Comparison of ENCODE assay signal across 1 cellular context in genomic region chr22:43345761-43346261, GRCh38.
TF ChIP-seq lines count a peak whose summit lies in the region.

No MANE protein-coding gene starts in this region.

TF ChIP-seq in GM23338, 12 proteins besides CTCF, POLR2A, EP300 and RAD21 (continued from another document):
- TF ChIP-seq, protein P1, sequence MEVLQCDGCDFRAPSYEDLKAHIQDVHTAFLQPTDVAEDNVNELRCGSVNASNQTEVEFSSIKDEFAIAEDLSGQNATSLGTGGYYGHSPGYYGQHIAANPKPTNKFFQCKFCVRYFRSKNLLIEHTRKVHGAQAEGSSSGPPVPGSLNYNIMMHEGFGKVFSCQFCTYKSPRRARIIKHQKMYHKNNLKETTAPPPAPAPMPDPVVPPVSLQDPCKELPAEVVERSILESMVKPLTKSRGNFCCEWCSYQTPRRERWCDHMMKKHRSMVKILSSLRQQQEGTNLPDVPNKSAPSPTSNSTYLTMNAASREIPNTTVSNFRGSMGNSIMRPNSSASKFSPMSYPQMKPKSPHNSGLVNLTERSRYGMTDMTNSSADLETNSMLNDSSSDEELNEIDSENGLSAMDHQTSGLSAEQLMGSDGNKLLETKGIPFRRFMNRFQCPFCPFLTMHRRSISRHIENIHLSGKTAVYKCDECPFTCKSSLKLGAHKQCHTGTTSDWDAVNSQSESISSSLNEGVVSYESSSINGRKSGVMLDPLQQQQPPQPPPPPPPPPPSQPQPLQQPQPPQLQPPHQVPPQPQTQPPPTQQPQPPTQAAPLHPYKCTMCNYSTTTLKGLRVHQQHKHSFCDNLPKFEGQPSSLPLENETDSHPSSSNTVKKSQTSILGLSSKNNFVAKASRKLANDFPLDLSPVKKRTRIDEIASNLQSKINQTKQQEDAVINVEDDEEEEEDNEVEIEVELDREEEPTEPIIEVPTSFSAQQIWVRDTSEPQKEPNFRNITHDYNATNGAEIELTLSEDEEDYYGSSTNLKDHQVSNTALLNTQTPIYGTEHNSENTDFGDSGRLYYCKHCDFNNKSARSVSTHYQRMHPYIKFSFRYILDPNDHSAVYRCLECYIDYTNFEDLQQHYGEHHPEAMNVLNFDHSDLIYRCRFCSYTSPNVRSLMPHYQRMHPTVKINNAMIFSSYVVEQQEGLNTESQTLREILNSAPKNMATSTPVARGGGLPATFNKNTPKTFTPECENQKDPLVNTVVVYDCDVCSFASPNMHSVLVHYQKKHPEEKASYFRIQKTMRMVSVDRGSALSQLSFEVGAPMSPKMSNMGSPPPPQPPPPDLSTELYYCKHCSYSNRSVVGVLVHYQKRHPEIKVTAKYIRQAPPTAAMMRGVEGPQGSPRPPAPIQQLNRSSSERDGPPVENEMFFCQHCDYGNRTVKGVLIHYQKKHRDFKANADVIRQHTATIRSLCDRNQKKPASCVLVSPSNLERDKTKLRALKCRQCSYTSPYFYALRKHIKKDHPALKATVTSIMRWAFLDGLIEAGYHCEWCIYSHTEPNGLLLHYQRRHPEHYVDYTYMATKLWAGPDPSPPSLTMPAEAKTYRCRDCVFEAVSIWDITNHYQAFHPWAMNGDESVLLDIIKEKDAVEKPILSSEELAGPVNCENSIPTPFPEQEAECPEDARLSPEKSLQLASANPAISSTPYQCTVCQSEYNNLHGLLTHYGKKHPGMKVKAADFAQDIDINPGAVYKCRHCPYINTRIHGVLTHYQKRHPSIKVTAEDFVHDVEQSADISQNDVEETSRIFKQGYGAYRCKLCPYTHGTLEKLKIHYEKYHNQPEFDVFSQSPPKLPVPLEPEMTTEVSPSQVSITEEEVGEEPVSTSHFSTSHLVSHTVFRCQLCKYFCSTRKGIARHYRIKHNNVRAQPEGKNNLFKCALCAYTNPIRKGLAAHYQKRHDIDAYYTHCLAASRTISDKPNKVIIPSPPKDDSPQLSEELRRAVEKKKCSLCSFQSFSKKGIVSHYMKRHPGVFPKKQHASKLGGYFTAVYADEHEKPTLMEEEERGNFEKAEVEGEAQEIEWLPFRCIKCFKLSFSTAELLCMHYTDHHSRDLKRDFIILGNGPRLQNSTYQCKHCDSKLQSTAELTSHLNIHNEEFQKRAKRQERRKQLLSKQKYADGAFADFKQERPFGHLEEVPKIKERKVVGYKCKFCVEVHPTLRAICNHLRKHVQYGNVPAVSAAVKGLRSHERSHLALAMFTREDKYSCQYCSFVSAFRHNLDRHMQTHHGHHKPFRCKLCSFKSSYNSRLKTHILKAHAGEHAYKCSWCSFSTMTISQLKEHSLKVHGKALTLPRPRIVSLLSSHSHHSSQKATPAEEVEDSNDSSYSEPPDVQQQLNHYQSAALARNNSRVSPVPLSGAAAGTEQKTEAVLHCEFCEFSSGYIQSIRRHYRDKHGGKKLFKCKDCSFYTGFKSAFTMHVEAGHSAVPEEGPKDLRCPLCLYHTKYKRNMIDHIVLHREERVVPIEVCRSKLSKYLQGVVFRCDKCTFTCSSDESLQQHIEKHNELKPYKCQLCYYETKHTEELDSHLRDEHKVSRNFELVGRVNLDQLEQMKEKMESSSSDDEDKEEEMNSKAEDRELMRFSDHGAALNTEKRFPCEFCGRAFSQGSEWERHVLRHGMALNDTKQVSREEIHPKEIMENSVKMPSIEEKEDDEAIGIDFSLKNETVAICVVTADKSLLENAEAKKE (CRISPR knock-in tag; IDR thresholded peaks at IDR 0.05) = no peak
- TF ChIP-seq, protein P2, sequence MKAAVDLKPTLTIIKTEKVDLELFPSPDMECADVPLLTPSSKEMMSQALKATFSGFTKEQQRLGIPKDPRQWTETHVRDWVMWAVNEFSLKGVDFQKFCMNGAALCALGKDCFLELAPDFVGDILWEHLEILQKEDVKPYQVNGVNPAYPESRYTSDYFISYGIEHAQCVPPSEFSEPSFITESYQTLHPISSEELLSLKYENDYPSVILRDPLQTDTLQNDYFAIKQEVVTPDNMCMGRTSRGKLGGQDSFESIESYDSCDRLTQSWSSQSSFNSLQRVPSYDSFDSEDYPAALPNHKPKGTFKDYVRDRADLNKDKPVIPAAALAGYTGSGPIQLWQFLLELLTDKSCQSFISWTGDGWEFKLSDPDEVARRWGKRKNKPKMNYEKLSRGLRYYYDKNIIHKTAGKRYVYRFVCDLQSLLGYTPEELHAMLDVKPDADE (IDR thresholded peaks at IDR 0.05) = no peak
